3 cellular contexts compared by ENCODE assay signal in genomic region chr9:125432715-125433385, GRCh38.
TF ChIP-seq lines count a peak whose summit lies in the region.

No MANE protein-coding gene starts in this region.

TF ChIP-seq in A549, 52 proteins besides CTCF, POLR2A, EP300 and RAD21:
- TF ChIP-seq, protein P1, sequence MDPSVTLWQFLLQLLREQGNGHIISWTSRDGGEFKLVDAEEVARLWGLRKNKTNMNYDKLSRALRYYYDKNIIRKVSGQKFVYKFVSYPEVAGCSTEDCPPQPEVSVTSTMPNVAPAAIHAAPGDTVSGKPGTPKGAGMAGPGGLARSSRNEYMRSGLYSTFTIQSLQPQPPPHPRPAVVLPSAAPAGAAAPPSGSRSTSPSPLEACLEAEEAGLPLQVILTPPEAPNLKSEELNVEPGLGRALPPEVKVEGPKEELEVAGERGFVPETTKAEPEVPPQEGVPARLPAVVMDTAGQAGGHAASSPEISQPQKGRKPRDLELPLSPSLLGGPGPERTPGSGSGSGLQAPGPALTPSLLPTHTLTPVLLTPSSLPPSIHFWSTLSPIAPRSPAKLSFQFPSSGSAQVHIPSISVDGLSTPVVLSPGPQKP (IDR thresholded peaks at IDR 0.05; ENCODE audit: low read depth, low read length) = no peak
- TF ChIP-seq ZFP36 (IDR thresholded peaks at IDR 0.05; ENCODE audit: borderline replicate concordance, partially characterized antibody) = peak; percentile 66
TF ChIP-seq in A549: peak in this region for 1.

TF ChIP-seq in HEK293, 187 proteins besides CTCF, POLR2A, EP300 and RAD21 (continued from another document):
- TF ChIP-seq ZNF768 (tag by site-specific recombination; IDR thresholded peaks at IDR 0.05) = peak; percentile 67; the same call in 1 of the 2 replicates

TF ChIP-seq in H1, 55 proteins besides CTCF, POLR2A, EP300 and RAD21:
- no peak for TF ChIP-seq POLR2AphosphoS5 (IDR thresholded peaks at IDR 0.05; ENCODE audit: low read depth, low read length)
- TF ChIP-seq TEAD4 (IDR thresholded peaks at IDR 0.05; ENCODE audit: low read depth, low read length) = no peak
- no peak for TF ChIP-seq MAX (IDR thresholded peaks at IDR 0.05)
- no peak for TF ChIP-seq SP2 (IDR thresholded peaks at IDR 0.05; ENCODE audit: low read length)
- no peak for TF ChIP-seq CBX5 (IDR thresholded peaks at IDR 0.05; ENCODE audit: low read depth, low read length)
- TF ChIP-seq ATF3 (IDR thresholded peaks at IDR 0.05; ENCODE audit: insufficient read depth, low read depth, low read length) = no peak
- no peak for TF ChIP-seq POU5F1 (IDR thresholded peaks at IDR 0.05; ENCODE audit: low read depth, low read length)
- TF ChIP-seq HDAC2 (IDR thresholded peaks at IDR 0.05; ENCODE audit: borderline replicate concordance in 1 of 2, low read depth in 2 of 2, low read length in 2 of 2) = 0 out of 4 replicates have a peak, but pooled peaks of 1 of the 2 experiments have one; percentile 49
- no peak for TF ChIP-seq CTBP2 (IDR thresholded peaks at IDR 0.05; ENCODE audit: borderline replicate concordance, insufficient read depth, insufficient read length, low read length)
- TF ChIP-seq KDM5A (IDR thresholded peaks at IDR 0.05; ENCODE audit: low read length) = no peak
- no peak for TF ChIP-seq JUND (IDR thresholded peaks at IDR 0.05; ENCODE audit: low read length)
- no peak for TF ChIP-seq YY1 (IDR thresholded peaks at IDR 0.05; ENCODE audit: low read depth, low read length)
- TF ChIP-seq KDM1A (IDR thresholded peaks at IDR 0.05; ENCODE audit: borderline replicate concordance, low read length) = peak; percentile 81; the same call in 1 of the 2 replicates
- TF ChIP-seq SAP30 (IDR thresholded peaks at IDR 0.05; ENCODE audit: insufficient read depth, insufficient replicate concordance, low read length) = no peak
- TF ChIP-seq RXRA (IDR thresholded peaks at IDR 0.05; ENCODE audit: insufficient read depth, low read depth, low read length) = no peak
- TF ChIP-seq SP1 (IDR thresholded peaks at IDR 0.05; ENCODE audit: low read depth, low read length) = no peak
- no peak for TF ChIP-seq RBBP5 (IDR thresholded peaks at IDR 0.05; ENCODE audit: borderline replicate concordance, low read depth, low read length)
